12 cellular contexts compared by ENCODE assay signal in genomic region chrX:134025986-134026731, GRCh38. TPM values are rescaled to one million over a fixed set of nuclear protein-coding genes. Genes with fewer than 3 reads are reported as not detected.
DNase-seq lines count a peak whose midpoint lies in the region; ATAC-seq, FAIRE-seq and TF ChIP-seq lines count a peak whose summit lies in the region.
"Had no signal": no experiment of that assay in that cellular context is flagged by ENCODE, and none has a peak within 500 bp of the region (broad histone marks: within the 10 kb centered on the region; RNA-seq: fewer than 3 reads in every experiment).

No MANE protein-coding gene starts in this region.

- no peak for TF ChIP-seq CTCF in K562 (IDR thresholded peaks at IDR 0.05 in 2 of 3, conservative IDR thresholded peaks at IDR 0.05 in 1 of 3; ENCODE audit: insufficient read depth in 2 of 3, low read depth in 1 of 3, low read length in 3 of 3)
- no peak for TF ChIP-seq CTCF in body of pancreas (IDR thresholded peaks at IDR 0.05)
- no peak for TF ChIP-seq CTCF in upper lobe of right lung (IDR thresholded peaks at IDR 0.05)
- no peak for TF ChIP-seq CTCF in testis (IDR thresholded peaks at IDR 0.05)

- H3K9me3 ChIP-seq in BLaER1 treated with 17β-estradiol and CSF1 and Interleukin-3, amounts not matched to agents 10 nM and 100 nM (replicated peaks in 1 of 11): no peaks in the 10 kb centered on the region
- H3K9me3 ChIP-seq in K562 (replicated peaks; ENCODE audit: control insufficient read depth, insufficient read depth, low read depth, low read length): no peaks in the 10 kb centered on the region
- H3K9me3 ChIP-seq in muscle layer of duodenum (ENCODE audit: control insufficient read depth in 1 of 2, low read length in 2 of 2): no peaks in the 10 kb centered on the region
- H3K9me3 ChIP-seq in body of pancreas: no peaks in the 10 kb centered on the region
- no peaks in the 10 kb centered on the region for H3K9me3 ChIP-seq in upper lobe of right lung
- no peaks in the 10 kb centered on the region for H3K9me3 ChIP-seq in testis
- H3K9me3 ChIP-seq: thyroid gland had no signal

- H3K27me3 ChIP-seq in BLaER1 treated with 17β-estradiol and CSF1 and Interleukin-3, amounts not matched to agents 10 nM and 100 nM: peaks cover 80 to 95% (median 93%) of the 10 kb centered on the region in 11 experiments
- H3K27me3 ChIP-seq in K562 (ENCODE audit: control insufficient read depth in 2 of 2, insufficient read depth in 2 of 2, low read length in 2 of 2): no peaks in the 10 kb centered on the region; a peak in 1 of 5 replicates
- no peaks in the 10 kb centered on the region for H3K27me3 ChIP-seq in muscle layer of duodenum (ENCODE audit: low read depth, low read length)
- no peaks in the 10 kb centered on the region for H3K27me3 ChIP-seq in body of pancreas
- H3K27me3 ChIP-seq in upper lobe of right lung: no peaks in the 10 kb centered on the region
- H3K27me3 ChIP-seq in testis: no peaks in the 10 kb centered on the region
- H3K27me3 ChIP-seq: thyroid gland had no signal

- POLR2A ChIA-PET in K562 (lab: Yijun Ruan, JAX): no interaction called here

- peak overlapping the region in 1 of 11 experiments; percentile 7; a peak in 1 of 22 replicates for H3K9ac ChIP-seq in BLaER1 treated with 17β-estradiol and CSF1 and Interleukin-3, amounts not matched to agents 10 nM and 100 nM
- H3K9ac ChIP-seq in K562 (ENCODE audit: insufficient read depth in 1 of 2, low read depth in 2 of 2, low read length in 2 of 2): no peak overlapping the region
- H3K9ac ChIP-seq: GM23248 had no signal

- TF ChIP-seq EP300 in K562 (IDR thresholded peaks at IDR 0.05; ENCODE audit: low read length): no peak

- TF ChIP-seq POLR2A in GM12892 (IDR thresholded peaks at IDR 0.05; ENCODE audit: low read depth, low read length) (no peak), K562 (conservative IDR thresholded peaks at IDR 0.05) (no peak), body of pancreas (IDR thresholded peaks at IDR 0.05) (no peak), testis (IDR thresholded peaks at IDR 0.05) (no peak)

- DNase-seq in GM12892 (ENCODE audit: insufficient read length) (no peak), K562 (ENCODE audit: extremely low read depth in 1 of 4, low spot score in 3 of 4) (peak in 3 of 4 experiments; percentile 1 to 8 (median 6)), body of pancreas (no peak), upper lobe of right lung (no peak), testis (no peak), mesenteric fat pad (ENCODE audit: low spot score) (no peak)
- DNase-seq: naive B cell, T-helper 17 cell had no signal

- intact Hi-C loops in K562 (cut with micrococcal nuclease) (loop anchor here (2.0 kb wide), 1 partner anchor 233 kb away; no protein-coding TSS in a partner anchor), body of pancreas (cut with DNase I) (no loop called here), upper lobe of right lung (cut with DNase I) (no loop called here), testis (cut with DNase I; ENCODE audit: low total_unique reads) (no loop called here)

- H3K4me3 ChIP-seq in BLaER1 treated with 17β-estradiol and CSF1 and Interleukin-3, amounts not matched to agents 10 nM and 100 nM: peak overlapping the region in 3 of 10 experiments; percentile 5 to 23 (median 22); a peak in 2 of 20 replicates
- H3K4me3 ChIP-seq in K562 (no peak overlapping the region), muscle layer of duodenum (ENCODE audit: low read depth in 1 of 2, low read length in 2 of 2) (peak overlapping the region; percentile 42 to 50), body of pancreas (no peak overlapping the region), upper lobe of right lung (no peak overlapping the region), testis (no peak overlapping the region)
- H3K4me3 ChIP-seq: GM23248, thyroid gland had no signal

- H3K4me1 ChIP-seq in BLaER1 treated with 17β-estradiol and CSF1 and Interleukin-3, amounts not matched to agents 10 nM and 100 nM: peaks cover 0 to 20% (median 0%) of the 10 kb centered on the region in 10 experiments; a peak in 6 of 20 replicates
- H3K4me1 ChIP-seq in K562 (replicated peaks in 1 of 2; ENCODE audit: control insufficient read depth in 2 of 2, insufficient read depth in 2 of 2, low read length in 2 of 2) (no peaks in the 10 kb centered on the region), muscle layer of duodenum (ENCODE audit: control insufficient read depth in 1 of 2, insufficient read depth in 2 of 2, low read length in 2 of 2) (no peaks in the 10 kb centered on the region), body of pancreas (peaks cover 4% of the 10 kb centered on the region), upper lobe of right lung (no peaks in the 10 kb centered on the region), testis (no peaks in the 10 kb centered on the region)
- H3K4me1 ChIP-seq: thyroid gland had no signal

- H3K79me2 ChIP-seq in K562 (ENCODE audit: control insufficient read depth, insufficient read depth, low read length): no peaks in the 10 kb centered on the region

- no peak for TF ChIP-seq RAD21 in K562 (CRISPR knock-in tag; conservative IDR thresholded peaks at IDR 0.05 in 1 of 2, IDR thresholded peaks at IDR 0.05 in 1 of 2)

- no peaks in the 10 kb centered on the region for H3K9me1 ChIP-seq in K562 (ENCODE audit: control insufficient read depth, insufficient read depth, low read length)

- no peaks in the 10 kb centered on the region for H3K36me3 ChIP-seq in BLaER1 treated with 17β-estradiol and CSF1 and Interleukin-3, amounts not matched to agents 10 nM and 100 nM
- no peaks in the 10 kb centered on the region for H3K36me3 ChIP-seq in K562 (ENCODE audit: control insufficient read depth, insufficient read depth, low read length)
- no peaks in the 10 kb centered on the region for H3K36me3 ChIP-seq in muscle layer of duodenum (ENCODE audit: control insufficient read depth in 1 of 2, insufficient read depth in 2 of 2, low read length in 2 of 2)
- no peaks in the 10 kb centered on the region for H3K36me3 ChIP-seq in body of pancreas (replicated peaks in 1 of 2; ENCODE audit: insufficient read depth in 1 of 2, low read depth in 2 of 2)
- no peaks in the 10 kb centered on the region for H3K36me3 ChIP-seq in upper lobe of right lung
- H3K36me3 ChIP-seq in testis (ENCODE audit: low read depth, missing control alignments): no peaks in the 10 kb centered on the region
- H3K36me3 ChIP-seq: thyroid gland had no signal

- CTCF ChIA-PET in K562 (lab: Yijun Ruan, JAX; ENCODE audit: low intra/inter-chr PET ratio): no interaction called here

- WGBS in K562 (ENCODE audit: insufficient coverage, low coverage, missing lambda C conversion rate): 0% methylated on average over 6 of the region's 11 CpGs
- WGBS in body of pancreas, 2 donors: 39 to 40% methylated on average over 11 of the region's 11 CpGs
- 31 to 32% methylated on average over 10 to 11 of the region's 11 CpGs for WGBS in testis, 2 donors

- FAIRE-seq in GM12892 (lab: Jason Lieb, UNC) (peak; percentile 9), K562 (lab: Jason Lieb, UNC) (no peak)

- ATAC-seq in K562 (0 out of 3 replicates have a peak, but pooled peaks have one; percentile 25), body of pancreas (no peak), upper lobe of right lung (no peak)
- ATAC-seq: T-helper 17 cell had no signal

- H3K4me2 ChIP-seq in BLaER1 treated with 17β-estradiol and CSF1 and Interleukin-3, amounts not matched to agents 10 nM and 100 nM: peak overlapping the region in 10 of 11 experiments; percentile 2 to 72 (median 45); a peak in 16 of 22 replicates
- H3K4me2 ChIP-seq in K562 (ENCODE audit: insufficient read depth, low read length): no peak overlapping the region

- H3K27ac ChIP-seq in BLaER1 treated with 17β-estradiol and CSF1 and Interleukin-3, amounts not matched to agents 10 nM and 100 nM: no peak overlapping the region
- H3K27ac ChIP-seq in K562 (ENCODE audit: extremely low read depth, low read depth, low read length) (no peak overlapping the region), muscle layer of duodenum (ENCODE audit: low read length) (no peak overlapping the region), body of pancreas (no peak overlapping the region), upper lobe of right lung (no peak overlapping the region), testis (no peak overlapping the region)
- H3K27ac ChIP-seq: GM23248, thyroid gland had no signal

- in situ Hi-C loops in K562 (cut with MboI): no loop called here

- H2AFZ ChIP-seq in K562 (ENCODE audit: low read depth, low read length): no peak overlapping the region
- H2AFZ ChIP-seq: GM23248 had no signal

- BruUV-seq in K562 (replicated peaks; lab: Mats Ljungman, UMichigan): no TSS peak

- no peaks in the 10 kb centered on the region; a peak in 2 of 22 replicates for H4K20me1 ChIP-seq in BLaER1 treated with 17β-estradiol and CSF1 and Interleukin-3, amounts not matched to agents 10 nM and 100 nM
- H4K20me1 ChIP-seq in K562 (replicated peaks; ENCODE audit: control insufficient read depth, insufficient read depth, low read length): no peaks in the 10 kb centered on the region; the same call in 1 of the 2 replicates

TF ChIP-seq in K562, 482 proteins besides CTCF, POLR2A, EP300 and RAD21 (continues in another document):
- no peak for TF ChIP-seq HDAC6 (IDR thresholded peaks at IDR 0.05; ENCODE audit: low read depth, low read length)

RNA-seq across cellular contexts. Expression of gene GPC3, which starts 40.8 kb away (rescaled TPM):
- not detected for polyA plus RNA-seq in GM12892 (2012; ENCODE audit: missing spikeins)
- not detected in 2 replicates for total RNA-seq in K562 (2011; cell fraction: chromatin; rRNA removed; ENCODE audit: low replicate concordance)
- total RNA-seq in K562 (2011; cell fraction: nucleolus; rRNA removed): not detected in 2 replicates
- not detected in 2 replicates for total RNA-seq in K562 (2011; cell fraction: nucleoplasm; rRNA removed)
- not detected in 2 replicates for total RNA-seq in K562 (2014; rRNA removed)
- not detected in 2 replicates for total RNA-seq in K562 (2014; rRNA removed; fragmentation: Illumina TruSeq; extraction: Trizol)
- total RNA-seq in K562 (2015; rRNA removed; fragmentation: Illumina TruSeq; extraction: Trizol): not detected in 2 replicates
- 0.42 and 0.81 TPM in 2 replicates for total RNA-seq in K562 (2021)
- not detected in 2 replicates for polyA plus RNA-seq in K562 (2011; rRNA removed)
- not detected in 2 replicates for polyA plus RNA-seq in K562 (2011; cell fraction: cytosol; rRNA removed)
- not detected in 2 replicates for polyA plus RNA-seq in K562 (2011; cell fraction: nucleus; rRNA removed)
- polyA plus RNA-seq in K562 (2012): not detected in 2 replicates
- not detected in 2 replicates for polyA plus RNA-seq in K562 (2014; fragmentation: Illumina TruSeq; extraction: Trizol)
- polyA plus RNA-seq in K562 (2014; fragmentation: Nextera tagmentation; extraction: Ambion mirVana): not detected
- polyA plus RNA-seq in K562 (2014; rRNA removed): not detected in 2 replicates
- not detected in 2 replicates for polyA minus RNA-seq in K562 (2011; rRNA and poly(A)+ RNA removed)
- polyA minus RNA-seq in K562 (2011; cell fraction: cytosol; rRNA and poly(A)+ RNA removed): 5.2 TPM in 1 of 2 replicates, not detected in the other
- not detected in 2 replicates for polyA minus RNA-seq in K562 (2011; cell fraction: nucleus; rRNA and poly(A)+ RNA removed)
- total RNA-seq in body of pancreas: 10 to 100 TPM; 16.9 to 22.7 TPM
- 67.7 TPM for total RNA-seq in upper lobe of right lung
- 1 to 10 TPM; 4.9 to 5.4 TPM for total RNA-seq in testis
- polyA plus RNA-seq in testis (ENCODE audit: insufficient read depth, low read depth, low replicate concordance): 12.9 TPM
- 58.6 TPM for total RNA-seq in mesenteric fat pad
- total RNA-seq: GM23248 had no signal
- polyA plus RNA-seq: GM23248 had no signal

Comparison
In these comparisons a context has a peak if more than half of its experiments do, and no peak if none do; other contexts are left out.
1. H3K4me3 ChIP-seq: peak in muscle layer of duodenum (2 of 2); none in K562 (single experiment), body of pancreas (0 of 2), upper lobe of right lung (single experiment) and testis (0 of 2).
2. DNase-seq: peak in K562 (3 of 4); none in GM12892 (single experiment), body of pancreas (0 of 4), upper lobe of right lung (single experiment), testis (single experiment) and mesenteric fat pad (single experiment).